In genomic region chr7:66681491-66682349, GRCh38 we compare ENCODE assay signal across 1 cellular context.
TF ChIP-seq lines count a peak whose summit lies in the region.

No MANE protein-coding gene starts in this region.

TF ChIP-seq in K562, 482 proteins besides CTCF, POLR2A, EP300 and RAD21 (continued from another document and continues in another):
- TF ChIP-seq ELK1 (CRISPR knock-in tag; IDR thresholded peaks at IDR 0.05) (no peak), GTF2A2 (tag; IDR thresholded peaks at IDR 0.05) (peak; percentile 40; the same call in 1 of the 2 replicates), ZBTB11 (CRISPR knock-in tag; IDR thresholded peaks at IDR 0.05) (peak in 2 of 3 experiments; percentile 36 to 85; a peak in 3 of 6 replicates), NCOA2 (IDR thresholded peaks at IDR 0.05; ENCODE audit: partially characterized antibody in 2 of 2) (no peak), ZNF785 (CRISPR knock-in tag; IDR thresholded peaks at IDR 0.05) (no peak), TAF9B (IDR thresholded peaks at IDR 0.05; ENCODE audit: partially characterized antibody) (peak; percentile 75), TCF3 (CRISPR knock-in tag; IDR thresholded peaks at IDR 0.05) (no peak; the same call in 1 of the 2 replicates), BCOR (IDR thresholded peaks at IDR 0.05) (peak; percentile 71), DNMT1 (IDR thresholded peaks at IDR 0.05) (no peak; the same call in 1 of the 2 replicates), OTX1 (CRISPR knock-in tag; IDR thresholded peaks at IDR 0.05) (no peak), LCOR (CRISPR knock-in tag; IDR thresholded peaks at IDR 0.05) (no peak), SUPT5H (IDR thresholded peaks at IDR 0.05) (peak; percentile 97), MED1 (CRISPR knock-in tag; IDR thresholded peaks at IDR 0.05; ENCODE audit: borderline replicate concordance) (no peak), E2F6 (IDR thresholded peaks at IDR 0.05; ENCODE audit: borderline replicate concordance in 1 of 2, extremely low read depth in 1 of 2, insufficient read depth in 1 of 2, insufficient read length in 1 of 2, low read depth in 1 of 2, low read length in 1 of 2, poor library complexity in 1 of 2, severe bottlenecking in 1 of 2) (peak; percentile 60 to 68), KLF13 (tag; IDR thresholded peaks at IDR 0.05; ENCODE audit: borderline replicate concordance, low read depth) (peak; percentile 71), PURB (CRISPR knock-in tag; IDR thresholded peaks at IDR 0.05; ENCODE audit: low read depth) (no peak), ZNF165 (CRISPR knock-in tag; IDR thresholded peaks at IDR 0.05; ENCODE audit: borderline replicate concordance) (no peak), FOSL1 (tag; conservative IDR thresholded peaks at IDR 0.05) (no peak), XRCC4 (IDR thresholded peaks at IDR 0.05; ENCODE audit: extremely low read depth, insufficient read depth, insufficient read length) (no peak), ZNF766 (CRISPR knock-in tag; conservative IDR thresholded peaks at IDR 0.05) (no peak), DACH1 (IDR thresholded peaks at IDR 0.05; ENCODE audit: partially characterized antibody) (no peak), ZNF695 (CRISPR knock-in tag; IDR thresholded peaks at IDR 0.05) (no peak), FOXJ2 (tag; IDR thresholded peaks at IDR 0.05) (no peak), SPI1 (IDR thresholded peaks at IDR 0.05; ENCODE audit: borderline replicate concordance, low read depth, low read length) (peak; percentile 95), RBM34 (IDR thresholded peaks at IDR 0.05; ENCODE audit: borderline replicate concordance, insufficient read depth, low read length) (no peak), MXI1 (IDR thresholded peaks at IDR 0.05; ENCODE audit: low read depth, low read length) (peak; percentile 68; the same call in 1 of the 2 replicates), NRF1 (conservative IDR thresholded peaks at IDR 0.05 in 1 of 2, IDR thresholded peaks at IDR 0.05 in 1 of 2) (peak; percentile 91 to 92), SMC3 (conservative IDR thresholded peaks at IDR 0.05; ENCODE audit: insufficient read depth, low read depth, low read length) (0 out of 2 replicates have a peak, but pooled peaks have one; percentile 3), HDAC2 (IDR thresholded peaks at IDR 0.05) (peak; percentile 57; the same call in 1 of the 2 replicates), GTF2E2 (tag; IDR thresholded peaks at IDR 0.05) (peak; percentile 42; the same call in 1 of the 2 replicates), RNF219 (CRISPR knock-in tag; IDR thresholded peaks at IDR 0.05) (no peak), POLR2H (tag; IDR thresholded peaks at IDR 0.05; ENCODE audit: low read depth) (peak; percentile 80), RHOXF2B (CRISPR knock-in tag; conservative IDR thresholded peaks at IDR 0.05) (0 out of 2 replicates have a peak, but pooled peaks have one; percentile 6), MTF1 (CRISPR knock-in tag; IDR thresholded peaks at IDR 0.05; ENCODE audit: borderline replicate concordance) (no peak), CBFB (CRISPR knock-in tag; IDR thresholded peaks at IDR 0.05) (0 out of 2 replicates have a peak, but pooled peaks have one; percentile 17), SETDB1 (IDR thresholded peaks at IDR 0.05; ENCODE audit: low read length) (no peak), AFF1 (IDR thresholded peaks at IDR 0.05; ENCODE audit: low read depth in 1 of 2, partially characterized antibody in 2 of 2) (peak in 1 of 2 experiments; percentile 49), HNRNPLL (IDR thresholded peaks at IDR 0.05; ENCODE audit: low read depth, low read length, poor library complexity, severe bottlenecking) (peak; percentile 95), ZNF407 (IDR thresholded peaks at IDR 0.05; ENCODE audit: low read depth) (no peak), EWSR1 (IDR thresholded peaks at IDR 0.05; ENCODE audit: borderline replicate concordance, low read depth, partially characterized antibody) (no peak), NFE2 (IDR thresholded peaks at IDR 0.05; ENCODE audit: low read depth) (no peak), ASH1L (IDR thresholded peaks at IDR 0.05; ENCODE audit: borderline replicate concordance, low read depth, partially characterized antibody) (no peak), ZNF57 (CRISPR knock-in tag; IDR thresholded peaks at IDR 0.05) (no peak), CBX5 (IDR thresholded peaks at IDR 0.05; ENCODE audit: borderline replicate concordance, low read depth) (no peak), PHF21A (IDR thresholded peaks at IDR 0.05; ENCODE audit: borderline replicate concordance, low read depth) (no peak), MAZ (CRISPR knock-in tag; conservative IDR thresholded peaks at IDR 0.05 in 1 of 2, IDR thresholded peaks at IDR 0.05 in 1 of 2) (peak; percentile 28 to 93; a peak in 3 of 4 replicates), HMG20A (CRISPR knock-in tag; conservative IDR thresholded peaks at IDR 0.05) (no peak)
